In genomic region chr16:31094424-31095120, GRCh38 we compare ENCODE assay signal across 8 cellular contexts. TPM values are rescaled to one million over a fixed set of nuclear protein-coding genes. Genes with fewer than 3 reads are reported as not detected.
DNase-seq lines count a peak whose midpoint lies in the region; ATAC-seq and TF ChIP-seq lines count a peak whose summit lies in the region.

Gene VKORC1, minus strand, starts transcription at chr16:31094797. Its CDS starts 68 bp downstream, at chr16:31094729.

- peak within 1 kb of the TSS; percentile 41 for H2BK120ac ChIP-seq in trophoblast cell (ENCODE audit: insufficient read depth, low read length, poor library complexity)

- H3K14ac ChIP-seq in trophoblast cell (ENCODE audit: low read length): peak within 1 kb of the TSS; percentile 80

- peak within 1 kb of the TSS; percentile 53 for H3K4ac ChIP-seq in trophoblast cell (ENCODE audit: low read depth, low read length)

- peak; percentile 90 for DNase-seq in GM12864 (ENCODE audit: low read depth)
- DNase-seq in NCI-H128 (lab: John Stamatoyannopoulos, UW; ENCODE audit: unreplicated experiment): peak; percentile 90
- peak; percentile 97 for DNase-seq in SW480 (ENCODE audit: low spot score)
- peak; percentile 88 for DNase-seq in activated naive CD8-positive, alpha-beta T cell treated with anti-CD3 and anti-CD28 coated beads, Interleukin-2, amount 50 U/mL, for 24 hours
- DNase-seq in Right ventricle myocardium superior: peak; percentile 98
- DNase-seq in trophoblast cell: peak; percentile 99 to 100
- DNase-seq in transverse colon: peak; percentile 96

- peak within 1 kb of the TSS; percentile 60 for H2AFZ ChIP-seq in trophoblast cell (ENCODE audit: insufficient read depth, low read length, poor library complexity)

- H2BK12ac ChIP-seq in trophoblast cell (ENCODE audit: low read length): no peak within 1 kb of the TSS

- ATAC-seq in HG02642 (IDR thresholded peaks at IDR 0.05; ENCODE audit: poor library complexity, unreplicated experiment) (peak; percentile 87), Right ventricle myocardium superior (ENCODE audit: poor library complexity) (peak; percentile 97)
- peak; percentile 92 for ATAC-seq in activated naive CD8-positive, alpha-beta T cell treated with anti-CD3 and anti-CD28 coated beads, Interleukin-2, amount 50 U/mL, for 24 hours

- H3K27me3 ChIP-seq in trophoblast cell (ENCODE audit: insufficient read depth, low read length): no peaks in the 10 kb centered on the region
- no peaks in the 10 kb centered on the region for H3K27me3 ChIP-seq in transverse colon

- intact Hi-C loops in Right ventricle myocardium superior (cut with DNase I): no loop called here
- intact Hi-C loops in transverse colon (cut with DNase I; ENCODE audit: low total_unique reads): no loop called here

- H4K91ac ChIP-seq in trophoblast cell (ENCODE audit: low read depth, low read length): peak within 1 kb of the TSS; percentile 76

- peak within 1 kb of the TSS; percentile 48 for H4K12ac ChIP-seq in trophoblast cell (ENCODE audit: low read depth, low read length)

- peaks cover 25% of the 10 kb centered on the region for H3K4me1 Mint-ChIP-seq in activated naive CD8-positive, alpha-beta T cell treated with anti-CD3 and anti-CD28 coated beads, Interleukin-2, amount 50 U/mL, for 24 hours

- H3K9me3 ChIP-seq in trophoblast cell (ENCODE audit: insufficient read depth, low read depth, low read length) (peaks cover 1% of the 10 kb centered on the region), transverse colon (no peaks in the 10 kb centered on the region)

- peak within 1 kb of the TSS; percentile 91 for H3K4me2 ChIP-seq in trophoblast cell (ENCODE audit: low read length)

- H3K9ac ChIP-seq in trophoblast cell (ENCODE audit: low read length): peak within 1 kb of the TSS; percentile 88

- peaks cover 11 to 15% of the 10 kb centered on the region in 2 experiments for H3K36me3 ChIP-seq in trophoblast cell (ENCODE audit: control insufficient read depth in 1 of 2, insufficient read depth in 2 of 2, low read length in 2 of 2)
- H3K36me3 ChIP-seq in transverse colon: no peaks in the 10 kb centered on the region

- no peak for TF ChIP-seq EP300 in transverse colon (IDR thresholded peaks at IDR 0.05; ENCODE audit: low read depth)

- H3K4me3 ChIP-seq in GM12864 (ENCODE audit: low read depth, low read length) (peak within 1 kb of the TSS; percentile 78), trophoblast cell (ENCODE audit: low read depth, low read length) (peak within 1 kb of the TSS; percentile 93), transverse colon (peak within 1 kb of the TSS; percentile 60 to 77 (median 67))

- no peaks in the 10 kb centered on the region for H3K9me3 Mint-ChIP-seq in activated naive CD8-positive, alpha-beta T cell treated with anti-CD3 and anti-CD28 coated beads, Interleukin-2, amount 50 U/mL, for 24 hours

- TF ChIP-seq POLR2A in transverse colon (IDR thresholded peaks at IDR 0.05): peak; percentile 61

- peaks cover 7% of the 10 kb centered on the region for H3K79me2 ChIP-seq in trophoblast cell (ENCODE audit: control insufficient read depth, insufficient read depth, low read length, poor library complexity)

- TF ChIP-seq CTCF in GM12864 (IDR thresholded peaks at IDR 0.05; ENCODE audit: low read depth, low read length, missing control alignments) (no peak), transverse colon (IDR thresholded peaks at IDR 0.05) (peak in 1 of 5 experiments; percentile 14)

- H3K27me3 Mint-ChIP-seq in activated naive CD8-positive, alpha-beta T cell treated with anti-CD3 and anti-CD28 coated beads, Interleukin-2, amount 50 U/mL, for 24 hours: no peaks in the 10 kb centered on the region

- H3K4me3 Mint-ChIP-seq in activated naive CD8-positive, alpha-beta T cell treated with anti-CD3 and anti-CD28 coated beads, Interleukin-2, amount 50 U/mL, for 24 hours: peak within 1 kb of the TSS; percentile 97

- peak within 1 kb of the TSS; percentile 88 for H3K27ac Mint-ChIP-seq in activated naive CD8-positive, alpha-beta T cell treated with anti-CD3 and anti-CD28 coated beads, Interleukin-2, amount 50 U/mL, for 24 hours

- peak within 1 kb of the TSS; percentile 79 for H3K18ac ChIP-seq in trophoblast cell (ENCODE audit: low read length)

- H3K27ac ChIP-seq in trophoblast cell (ENCODE audit: low read depth, low read length) (peak within 1 kb of the TSS; percentile 79), transverse colon (peak within 1 kb of the TSS; percentile 85 to 98 (median 94))

- H3K79me1 ChIP-seq in trophoblast cell (ENCODE audit: low read length): peaks cover 6% of the 10 kb centered on the region

- H3K4me1 ChIP-seq in trophoblast cell (ENCODE audit: control insufficient read depth in 1 of 2, insufficient read depth in 2 of 2, low read length in 2 of 2) (peaks cover 3 to 4% of the 10 kb centered on the region in 2 experiments), transverse colon (peaks cover 6 to 24% (median 18%) of the 10 kb centered on the region in 4 donors)

- no CpG with 5 or more reads among the region's 69 CpGs for whole genome bisulfite sequencing in trophoblast cell (ENCODE audit: extremely low coverage, insufficient coverage, insufficient read length)
- 0% methylated on average over 57 of the region's 69 CpGs; no CpG with 5 or more reads in 1 of the 2 donors for WGBS in transverse colon (ENCODE audit: low coverage in 1 of 2), 2 donors

- peak within 1 kb of the TSS; percentile 68 for H4K8ac ChIP-seq in trophoblast cell (ENCODE audit: low read depth, low read length)

- peaks cover 6% of the 10 kb centered on the region for H3K36me3 Mint-ChIP-seq in activated naive CD8-positive, alpha-beta T cell treated with anti-CD3 and anti-CD28 coated beads, Interleukin-2, amount 50 U/mL, for 24 hours (ENCODE audit: low read depth)

- H2AK5ac ChIP-seq in trophoblast cell (ENCODE audit: low read length): peak within 1 kb of the TSS; percentile 9

- in situ Hi-C loops in transverse colon (cut with MboI; ENCODE audit: low pct_ligation_motif_present in 1 of 4, low pct_unique_long_range_greater_than_20kb in 1 of 4, low sequenced_read_pairs in 3 of 4): loop anchor here in 1 of 4 donors (10.0 kb wide), 1 partner anchor 110 kb away; the partner anchor contains the start of gene HSD3B7

- H3K23ac ChIP-seq in trophoblast cell (ENCODE audit: low read length): no peak within 1 kb of the TSS

- H2BK5ac ChIP-seq in trophoblast cell (ENCODE audit: low read depth, low read length, poor library complexity): peak within 1 kb of the TSS; percentile 22

RNA-seq across cellular contexts. Expression of gene VKORC1, which starts in this region (rescaled TPM):
- total RNA-seq in Right ventricle myocardium superior: 40.0 TPM
- polyA plus RNA-seq in trophoblast cell (2013): 112 and 118 TPM in 2 replicates
- total RNA-seq in transverse colon: 10 to 100 TPM; 29.5 to 89.0 (median 72.0) TPM

Comparison
In these comparisons a context has a peak if more than half of its experiments do, and no peak if none do; other contexts are left out.
1. Peak in every context shown above with its lines: DNase-seq, ATAC-seq, H3K4me3 ChIP-seq and H3K27ac ChIP-seq.